ENCODE assay signal across 7 cellular contexts in genomic region chr17:30336369-30337171, GRCh38. TPM values are rescaled to one million over a fixed set of nuclear protein-coding genes. Genes with fewer than 3 reads are reported as not detected.
DNase-seq lines count a peak whose midpoint lies in the region; ATAC-seq and TF ChIP-seq lines count a peak whose summit lies in the region.

No MANE protein-coding gene starts in this region.

- in situ Hi-C loops in astrocyte of the spinal cord (cut with HindIII; ENCODE audit: low sequenced_read_pairs), result no loop called here

- intact Hi-C loops in right lobe of liver (cut with DNase I), result no loop called here
- intact Hi-C loops in tibial artery (cut with DNase I; ENCODE audit: low total_unique reads), result no loop called here

- peak overlapping the region in 1 of 3 donors; percentile 6 for H3K27ac ChIP-seq in right lobe of liver
- H3K27ac ChIP-seq in tibial artery, result no peak overlapping the region

- H3K9me3 ChIP-seq in right lobe of liver, result no peaks in the 10 kb centered on the region
- H3K9me3 ChIP-seq in tibial artery, result no peaks in the 10 kb centered on the region

- TF ChIP-seq CTCF in GM12873 (IDR thresholded peaks at IDR 0.05; ENCODE audit: insufficient read depth, low read depth, low read length, missing control alignments) (peak; percentile 65), astrocyte of the spinal cord (IDR thresholded peaks at IDR 0.05; ENCODE audit: low read depth, low read length) (peak; percentile 53), right lobe of liver (IDR thresholded peaks at IDR 0.05) (peak; percentile 61 to 86 (median 63)), tibial artery (IDR thresholded peaks at IDR 0.05) (peak; percentile 42 to 60)

- DNase-seq in NCI-H1436 treated with DMSO at 0.1 percent for 48 hours (lab: John Stamatoyannopoulos, UW), result peak; percentile 30
- peak; percentile 21 to 64 (median 55) for DNase-seq in T-helper 1 cell
- DNase-seq in astrocyte of the spinal cord (ENCODE audit: low read depth, low spot score), result peak; percentile 61
- no peak for DNase-seq in right lobe of liver
- DNase-seq in tibial artery, result no peak
- no peak for DNase-seq in middle frontal gyrus (ENCODE audit: extremely low spot score, low spot score)

- TF ChIP-seq POLR2A in right lobe of liver (IDR thresholded peaks at IDR 0.05), result no peak

- WGBS in right lobe of liver (ENCODE audit: insufficient coverage, low coverage, low lambda C conversion rate, missing lambda C conversion rate), result 34% methylated on average over 8 of the region's 8 CpGs

- H3K27me3 ChIP-seq in right lobe of liver (no peaks in the 10 kb centered on the region), tibial artery (no peaks in the 10 kb centered on the region)

- no peaks in the 10 kb centered on the region for H3K36me3 ChIP-seq in right lobe of liver
- no peaks in the 10 kb centered on the region for H3K36me3 ChIP-seq in tibial artery

- H3K4me3 ChIP-seq in astrocyte of the spinal cord (ENCODE audit: low read depth, low read length) (no peak overlapping the region), right lobe of liver (no peak overlapping the region), tibial artery (no peak overlapping the region)

- H3K4me1 ChIP-seq in right lobe of liver, result peaks cover 0 to 36% (median 7%) of the 10 kb centered on the region in 4 donors
- H3K4me1 ChIP-seq in tibial artery, result peaks cover 0 to 11% (median 4%) of the 10 kb centered on the region in 4 donors

- peak; percentile 49 to 78 (median 57) for ATAC-seq in right lobe of liver

RNA-seq across cellular contexts. Expression of gene TMIGD1, which starts 2.7 kb away (rescaled TPM):
- total RNA-seq in right lobe of liver, result not detected

RNA-seq across cellular contexts. Expression of gene CPD, which starts 42.2 kb away (rescaled TPM):
- 100 to 1,000 TPM in 2 of 6 experiments, 10 to 100 TPM in 4; 42.2 to 129 (median 53.5) TPM for total RNA-seq in right lobe of liver

RNA-seq across cellular contexts. Expression of gene BLMH, which starts 44.8 kb away (rescaled TPM):
- total RNA-seq in right lobe of liver, result 1 to 10 TPM; 7.0 to 9.2 (median 7.3) TPM

Comparison
In these comparisons a context has a peak if more than half of its experiments do, and no peak if none do; other contexts are left out.
1. DNase-seq: peak in NCI-H1436 treated with DMSO at 0.1 percent for 48 hours (single experiment), T-helper 1 cell (5 of 5) and astrocyte of the spinal cord (single experiment); none in right lobe of liver (0 of 3), tibial artery (0 of 2) and middle frontal gyrus (single experiment).
2. Peak in every context shown above with its lines, with median percentiles within 50 percentile points of each other: CTCF ChIP-seq.